Comparison of ENCODE assay signal across 8 cellular contexts in genomic region chr14:28609228-28609828, GRCh38.
DNase-seq lines count a peak whose midpoint lies in the region; ATAC-seq and TF ChIP-seq lines count a peak whose summit lies in the region.

No MANE protein-coding gene starts in this region.

- TF ChIP-seq CTCF in Calu3 (IDR thresholded peaks at IDR 0.05; ENCODE audit: unreplicated experiment) (peak; percentile 55), WTC11 (IDR thresholded peaks at IDR 0.05) (peak; percentile 78)

- H3K36me3 Mint-ChIP-seq in Calu3 (ENCODE audit: insufficient read depth, unreplicated experiment): no peaks in the 10 kb centered on the region
- H3K36me3 Mint-ChIP-seq in WTC11: no peaks in the 10 kb centered on the region

- BruUV-seq in Calu3 (replicated peaks; lab: Mats Ljungman, UMichigan): no TSS peak

- no peaks in the 10 kb centered on the region for H3K9me3 ChIP-seq in aorta (ENCODE audit: control insufficient read depth, low read length)

- POLR2A ChIA-PET in WTC11 (lab: Charles Lee): no interaction called here

- H3K4me1 Mint-ChIP-seq in Calu3 (ENCODE audit: low read depth, unreplicated experiment) (peaks cover 12% of the 10 kb centered on the region), WTC11 (no peaks in the 10 kb centered on the region)

- DNase-seq in Calu3 (peak; percentile 69), NCI-H2081 treated with DMSO at 0.1 percent for 48 hours (lab: John Stamatoyannopoulos, UW) (peak; percentile 47), WTC11 (ENCODE audit: low spot score) (peak; percentile 70), head of caudate nucleus (peak; percentile 51 to 93 (median 87)), sciatic nerve (ENCODE audit: low spot score) (peak; percentile 65), aorta (no peak), GF-D8 (lab: John Stamatoyannopoulos, UW) (no peak)

- no peaks in the 10 kb centered on the region for H3K9me3 Mint-ChIP-seq in Calu3 (ENCODE audit: low read depth, unreplicated experiment)
- H3K9me3 Mint-ChIP-seq in WTC11: peaks cover 3% of the 10 kb centered on the region; the same call in 1 of the 2 replicates

- 3% methylated on average over 6 of the region's 6 CpGs for WGBS in aorta, 2 donors

- no peaks in the 10 kb centered on the region for H3K36me3 ChIP-seq in aorta (ENCODE audit: control insufficient read depth in 1 of 2, insufficient read depth in 2 of 2, low read length in 1 of 2)

- H3K27ac Mint-ChIP-seq in Calu3 (ENCODE audit: unreplicated experiment) (no peak overlapping the region), WTC11 (no peak overlapping the region)

- H3K27me3 ChIP-seq in aorta (ENCODE audit: control insufficient read depth in 1 of 2, insufficient read depth in 2 of 2, low read length in 1 of 2): no peaks in the 10 kb centered on the region

- H3K27me3 Mint-ChIP-seq in Calu3 (ENCODE audit: unreplicated experiment) (no peaks in the 10 kb centered on the region), WTC11 (ENCODE audit: low read depth) (no peaks in the 10 kb centered on the region)

- CTCF ChIA-PET in Calu3 (lab: Charles Lee) (interaction anchor here (0.7 kb wide), 1 partner anchor 11 kb away, joined by 3 read pairs; no protein-coding TSS in a partner anchor), WTC11 (lab: Charles Lee) (no interaction called here)

- no peak overlapping the region for H3K4me3 ChIP-seq in aorta (ENCODE audit: low read length in 2 of 2)

- no peaks in the 10 kb centered on the region for H3K4me1 ChIP-seq in aorta (ENCODE audit: control insufficient read depth in 1 of 2, insufficient read depth in 2 of 2, low read length in 2 of 2)

- no peak overlapping the region for H3K27ac ChIP-seq in aorta (ENCODE audit: low read depth in 1 of 2, low read length in 2 of 2)

- ATAC-seq in GM21723 (IDR thresholded peaks at IDR 0.05; ENCODE audit: unreplicated experiment): peak; percentile 54
- ATAC-seq in WTC11: peak; percentile 78
- no peak for ATAC-seq in sciatic nerve
- ATAC-seq in aorta (ENCODE audit: low FRiP score): no peak

- H3K4me3 Mint-ChIP-seq in Calu3 (ENCODE audit: low read depth, unreplicated experiment) (no peak overlapping the region), WTC11 (no peak overlapping the region)

- intact Hi-C loops in Calu3 (cut with micrococcal nuclease; ENCODE audit: unreplicated experiment) (loop anchor here (1.0 to 10.0 kb wide), 2 partner anchors 234 to 455 kb away; no protein-coding TSS in a partner anchor), head of caudate nucleus (cut with DNase I) (no loop called here), sciatic nerve (cut with DNase I) (no loop called here), aorta (cut with DNase I) (no loop called here)

TF ChIP-seq in WTC11, 78 proteins besides CTCF, POLR2A, EP300 and RAD21:
- TF ChIP-seq, protein P1, sequence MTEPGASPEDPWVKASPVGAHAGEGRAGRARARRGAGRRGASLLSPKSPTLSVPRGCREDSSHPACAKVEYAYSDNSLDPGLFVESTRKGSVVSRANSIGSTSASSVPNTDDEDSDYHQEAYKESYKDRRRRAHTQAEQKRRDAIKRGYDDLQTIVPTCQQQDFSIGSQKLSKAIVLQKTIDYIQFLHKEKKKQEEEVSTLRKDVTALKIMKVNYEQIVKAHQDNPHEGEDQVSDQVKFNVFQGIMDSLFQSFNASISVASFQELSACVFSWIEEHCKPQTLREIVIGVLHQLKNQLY (CRISPR knock-in tag; IDR thresholded peaks at IDR 0.05): no peak

Comparison
In these comparisons a context has a peak if more than half of its experiments do, and no peak if none do; other contexts are left out.
1. DNase-seq: peak in Calu3 (single experiment), NCI-H2081 treated with DMSO at 0.1 percent for 48 hours (single experiment), WTC11 (single experiment), head of caudate nucleus (42 of 42) and sciatic nerve (single experiment); none in aorta (0 of 2) and GF-D8 (single experiment).
2. ATAC-seq: peak in GM21723 (single experiment) and WTC11 (single experiment); none in sciatic nerve (single experiment) and aorta (single experiment).